In genomic region chr12:55737581-55738112, GRCh38 we compare ENCODE assay signal across 1 cellular context.
TF ChIP-seq lines count a peak whose summit lies in the region.

No MANE protein-coding gene starts in this region.

TF ChIP-seq in endothelial cell of umbilical vein, 7 proteins besides CTCF, POLR2A, EP300 and RAD21 (continued from another document):
- TF ChIP-seq FOS (IDR thresholded peaks at IDR 0.05; ENCODE audit: borderline replicate concordance, insufficient read depth, low read length) (no peak), MAX (IDR thresholded peaks at IDR 0.05; ENCODE audit: insufficient read depth, insufficient read length) (no peak), EZH2 (IDR thresholded peaks at IDR 0.05; ENCODE audit: borderline replicate concordance, low read depth, low read length, severe bottlenecking) (no peak), GATA2 (IDR thresholded peaks at IDR 0.05; ENCODE audit: insufficient read depth, insufficient read length, low read depth, low read length) (no peak), JUN (IDR thresholded peaks at IDR 0.05; ENCODE audit: borderline replicate concordance, insufficient read depth, insufficient read length, low read depth) (no peak)
